Comparison of ENCODE assay signal across 8 cellular contexts in genomic region chr17:29124135-29124930, GRCh38. TPM values are rescaled to one million over a fixed set of nuclear protein-coding genes. Genes with fewer than 3 reads are reported as not detected.
DNase-seq lines count a peak whose midpoint lies in the region; ATAC-seq and TF ChIP-seq lines count a peak whose summit lies in the region.

No MANE protein-coding gene starts in this region.

- no peaks in the 10 kb centered on the region for H3K27me3 Mint-ChIP-seq in WTC11 (ENCODE audit: low read depth)

- peak; percentile 89 for TF ChIP-seq RAD21 in neural cell (conservative IDR thresholded peaks at IDR 0.05)

- no peaks in the 10 kb centered on the region for H4K20me1 ChIP-seq in neural cell (ENCODE audit: insufficient read depth)

- H3K9me3 ChIP-seq in HEK293 (ENCODE audit: control insufficient read depth, insufficient read depth, low read depth, low read length) (no peaks in the 10 kb centered on the region), neural cell (ENCODE audit: low read length) (no peaks in the 10 kb centered on the region)

- H3K36me3 ChIP-seq in HEK293 (ENCODE audit: control insufficient read depth in 2 of 2, insufficient read depth in 1 of 2, low read length in 2 of 2): peaks cover 0 to 23% of the 10 kb centered on the region in 2 experiments; a peak in 2 of 3 replicates
- H3K36me3 ChIP-seq in neural cell (ENCODE audit: insufficient read depth, low read length): no peaks in the 10 kb centered on the region

- POLR2A ChIA-PET in HEK293 (lab: Yijun Ruan, JAX): interaction anchor here (0.7 to 1.3 kb wide), 11 partner anchors 8 to 441 kb away, joined by 3 to 12 read pairs (median 3); partner anchors contain the start of gene MYO18A
- POLR2A ChIA-PET in WTC11 (lab: Charles Lee): interaction anchor here (0.7 to 1.2 kb wide), 3 partner anchors 21 to 173 kb away, joined by 3 to 5 read pairs (median 3); partner anchors contain the start of gene PHF12

- peaks cover 3% of the 10 kb centered on the region; the same call in 1 of the 2 replicates for H3K4me1 Mint-ChIP-seq in WTC11

- CTCF ChIA-PET in HEK293 (lab: Yijun Ruan, JAX): interaction anchor here (0.6 to 16.5 kb wide), 46 partner anchors 9 to 1356 kb away, joined by 3 to 506 read pairs (median 5); partner anchors contain the start of genes MYO18A and NUFIP2
- CTCF ChIA-PET in WTC11 (lab: Charles Lee): interaction anchor here (0.6 to 9.1 kb wide), 74 partner anchors 8 to 655 kb away, joined by 3 to 269 read pairs (median 4); partner anchors contain the start of genes MYO18A, NUFIP2 and PHF12

- H3K9ac ChIP-seq in neural cell (ENCODE audit: low read length): no peak overlapping the region

- H3K27ac ChIP-seq in HEK293 (ENCODE audit: extremely low read depth, low read depth, low read length) (no peak overlapping the region), neural cell (ENCODE audit: low read length) (no peak overlapping the region)

- H3K4me3 Mint-ChIP-seq in WTC11: no peak overlapping the region

- no peaks in the 10 kb centered on the region for H3F3A ChIP-seq in neural cell (ENCODE audit: insufficient read depth, low read length, poor library complexity, severe bottlenecking)

- TF ChIP-seq EP300 in neural cell (conservative IDR thresholded peaks at IDR 0.05; ENCODE audit: poor library complexity, severe bottlenecking): no peak

- H3K4me1 ChIP-seq in HEK293 (ENCODE audit: control insufficient read depth, insufficient read depth, low read length): no peaks in the 10 kb centered on the region

- H3K27ac Mint-ChIP-seq in WTC11: no peak overlapping the region

- H2AFZ ChIP-seq in neural cell (ENCODE audit: low read depth, low read length): no peak overlapping the region

- ATAC-seq in WTC11 (peak; percentile 87), GM19452 (IDR thresholded peaks at IDR 0.05; ENCODE audit: unreplicated experiment) (no peak)

- TF ChIP-seq CTCF in HEK293 (tag by site-specific recombination; IDR thresholded peaks at IDR 0.05) (peak; percentile 69), WTC11 (IDR thresholded peaks at IDR 0.05) (no peak), neural cell (IDR thresholded peaks at IDR 0.05; ENCODE audit: poor library complexity, severe bottlenecking) (peak; percentile 87)

- peak; percentile 75 for DNase-seq in DMS53 (lab: John Stamatoyannopoulos, UW)
- DNase-seq in NCI-H2227 (lab: John Stamatoyannopoulos, UW; ENCODE audit: unreplicated experiment): peak; percentile 76
- peak; percentile 51 for DNase-seq in WTC11 (ENCODE audit: low spot score)
- DNase-seq in fibroblast of peridontal ligament (ENCODE audit: extremely low read depth): peak; percentile 85
- no peak for DNase-seq in middle frontal gyrus (ENCODE audit: extremely low spot score, low spot score)

- peaks cover 4% of the 10 kb centered on the region; the same call in 1 of the 2 replicates for H3K36me3 Mint-ChIP-seq in WTC11

- no peaks in the 10 kb centered on the region for H3K79me2 ChIP-seq in neural cell (replicated peaks; ENCODE audit: insufficient read depth, low read length)

- no peak overlapping the region for H3K4me2 ChIP-seq in neural cell (ENCODE audit: low read length)

- H3K9me2 ChIP-seq in neural cell (ENCODE audit: insufficient read depth, low read length): no peaks in the 10 kb centered on the region

- no peaks in the 10 kb centered on the region for H3K27me3 ChIP-seq in neural cell (ENCODE audit: insufficient read depth, low read depth, low read length)

- no peaks in the 10 kb centered on the region for H3K9me3 Mint-ChIP-seq in WTC11

- H3K4me3 ChIP-seq in HEK293 (ENCODE audit: low read depth, low read length): no peak overlapping the region
- H3K4me3 ChIP-seq in neural cell (ENCODE audit: low read length): no peak overlapping the region

TF ChIP-seq in HEK293, 187 proteins besides CTCF, POLR2A, EP300 and RAD21 (continues in another document):
- 0 out of 2 replicates have a peak, but pooled peaks have one; percentile 18 for TF ChIP-seq ZBTB8A (tag by site-specific recombination; IDR thresholded peaks at IDR 0.05)
- TF ChIP-seq ZNF16 (tag by site-specific recombination; IDR thresholded peaks at IDR 0.05; ENCODE audit: low read depth): no peak
- peak; percentile 61 for TF ChIP-seq ZIC2 (tag by site-specific recombination; IDR thresholded peaks at IDR 0.05)
- TF ChIP-seq ZNF629 (tag by site-specific recombination; IDR thresholded peaks at IDR 0.05): peak; percentile 48; the same call in 1 of the 2 replicates
- TF ChIP-seq ZNF133 (tag by site-specific recombination; IDR thresholded peaks at IDR 0.05): no peak
- peak; percentile 91 for TF ChIP-seq ATF2 (tag by site-specific recombination; IDR thresholded peaks at IDR 0.05; ENCODE audit: low read depth)
- TF ChIP-seq ZNF24 (tag by site-specific recombination; IDR thresholded peaks at IDR 0.05): no peak
- TF ChIP-seq ZNF654 (tag by site-specific recombination; IDR thresholded peaks at IDR 0.05; ENCODE audit: low read depth): peak; percentile 99
- peak; percentile 64; the same call in 1 of the 2 replicates for TF ChIP-seq ZBTB17 (tag by site-specific recombination; IDR thresholded peaks at IDR 0.05)
- TF ChIP-seq SP7 (tag by site-specific recombination; IDR thresholded peaks at IDR 0.05): 0 out of 2 replicates have a peak, but pooled peaks have one; percentile 24

TF ChIP-seq in WTC11, 78 proteins besides CTCF, POLR2A, EP300 and RAD21 (continues in another document):
- TF ChIP-seq ZNF671 (CRISPR knock-in tag; IDR thresholded peaks at IDR 0.05) (0 out of 2 replicates have a peak, but pooled peaks have one; percentile 24), ZNF423 (CRISPR knock-in tag; IDR thresholded peaks at IDR 0.05) (peak; percentile 50), ZNF232 (CRISPR knock-in tag; IDR thresholded peaks at IDR 0.05) (no peak), HMGXB4 (CRISPR knock-in tag; IDR thresholded peaks at IDR 0.05) (no peak), ZNF396 (CRISPR knock-in tag; IDR thresholded peaks at IDR 0.05; ENCODE audit: borderline replicate concordance) (peak; percentile 55; the same call in 1 of the 2 replicates)

TF ChIP-seq in neural cell, 6 proteins besides CTCF, POLR2A, EP300 and RAD21:
- TF ChIP-seq EZH2 (IDR thresholded peaks at IDR 0.05; ENCODE audit: borderline replicate concordance, insufficient read depth, low read length, poor library complexity, severe bottlenecking): no peak
- peak; percentile 35 for TF ChIP-seq MXI1 (conservative IDR thresholded peaks at IDR 0.05; ENCODE audit: poor library complexity, severe bottlenecking)
- peak; percentile 82 for TF ChIP-seq SMC3 (conservative IDR thresholded peaks at IDR 0.05; ENCODE audit: poor library complexity)

RNA-seq across cellular contexts. Expression of gene MYO18A, which starts 55.9 kb away (rescaled TPM):
- 38.5 to 54.9 TPM (median 42.5 TPM) in 3 replicates for total RNA-seq in WTC11 (2021)
- 21.6 and 23.9 TPM in 2 replicates for polyA plus RNA-seq in neural cell
- polyA minus RNA-seq in neural cell: 72.5 and 81.3 TPM in 2 replicates
